Comparison of ENCODE assay signal across 31 cellular contexts in the genomic region with DNA sequence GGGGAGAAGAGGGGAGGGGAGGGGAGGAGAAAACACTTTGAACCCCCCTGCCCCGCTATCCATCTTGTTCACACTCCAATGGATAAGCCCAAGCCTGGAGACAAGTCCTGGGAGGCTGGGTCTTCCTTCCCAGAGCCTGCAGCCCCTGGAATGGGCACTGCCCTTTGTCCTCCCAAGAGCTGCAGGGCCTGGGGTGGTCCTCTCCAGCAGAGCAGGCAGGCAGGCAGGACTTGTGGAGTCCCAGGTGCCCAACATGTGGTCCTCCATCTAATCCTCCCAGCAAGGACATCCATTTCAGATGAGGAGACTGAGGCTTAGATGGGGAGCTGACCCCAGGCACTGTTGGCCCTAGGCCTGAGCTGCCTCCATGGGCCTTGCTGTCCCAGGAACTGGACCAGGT. TPM values are rescaled to one million over a fixed set of nuclear protein-coding genes. Genes with fewer than 3 reads are reported as not detected.
"Had no signal": no experiment of that assay in that cellular context is flagged by ENCODE, and none has a peak within 500 bp of the region (broad histone marks: within the 10 kb centered on the region; RNA-seq: fewer than 3 reads in every experiment).

No MANE protein-coding gene starts in this region.

- H3K9me3 ChIP-seq: ascending aorta, MG63, SJCRH30 had no signal

- H3K36me3 ChIP-seq: ascending aorta, MG63, SJCRH30 had no signal

- DNase-seq: activated CD4-positive, alpha-beta T cell treated with anti-CD3 and anti-CD28 coated beads for 48 hours; activated CD4-positive, alpha-beta T cell treated with anti-CD3 and anti-CD28 coated beads, Interleukin-2, amount 50 U/mL, for 4 hours; activated CD4-positive, CD25-positive, alpha-beta regulatory T cell treated with anti-CD3 and anti-CD28 coated beads, Interleukin-2, amount 50 U/mL, for 72 hours; activated CD8-positive, alpha-beta memory T cell treated with anti-CD3 and anti-CD28 coated beads, Interleukin-2, amount 50 U/mL, for 48 hours; activated CD8-positive, alpha-beta T cell treated with anti-CD3 and anti-CD28 coated beads, Interleukin-2, amount 10 ng/mL, durations not matched to agents 7 days and 5 days; activated naive CD4-positive, alpha-beta T cell treated with Interleukin-2 at 50 U/mL for 16 hours; activated naive CD8-positive, alpha-beta T cell treated with anti-CD3 and anti-CD28 coated beads, Interleukin-2, amount 50 U/mL, for 24 hours; activated T-cell treated with anti-CD3 and anti-CD28 coated beads, Interleukin-2, amount 50 U/mL, for 1 hour; amniotic stem cell; central memory CD4-positive, alpha-beta T cell; MV-4-11; NCI-H1092 treated with DMSO at 0.1 percent for 48 hours; NCI-H1417 treated with DMSO at 0.1 percent for 48 hours; NCI-H1694; NCI-H2029; NCI-H2107; NCI-H2171 treated with DMSO at 0.1 percent for 48 hours; NCI-H345; NCI-H510A; NCI-H526 treated with DMSO at 0.1 percent for 48 hours; NCI-H82; RPMI8226; SJCRH30 had no signal

- H3K36me3 Mint-ChIP-seq: activated naive CD4-positive, alpha-beta T cell treated with anti-CD3 and anti-CD28 coated beads, Interleukin-2, amount 50 U/mL, for 72 hours; brain; WTC11 had no signal

- ATAC-seq: activated CD8-positive, alpha-beta T cell treated with anti-CD3 and anti-CD28 coated beads, Interleukin-2, amount 10 ng/mL, durations not matched to agents 7 days and 5 days; activated naive CD4-positive, alpha-beta T cell treated with anti-CD3 and anti-CD28 coated beads, Interleukin-2, amount 50 U/mL, for 72 hours; activated naive CD8-positive, alpha-beta T cell treated with anti-CD3 and anti-CD28 coated beads, Interleukin-2, amount 50 U/mL, for 24 hours; Panc1; WTC11 had no signal

- H3K4me1 Mint-ChIP-seq: activated naive CD8-positive, alpha-beta T cell treated with anti-CD3 and anti-CD28 coated beads, Interleukin-2, amount 50 U/mL, for 24 hours; brain had no signal

- H3K27me3 Mint-ChIP-seq: activated naive CD8-positive, alpha-beta T cell treated with anti-CD3 and anti-CD28 coated beads, Interleukin-2, amount 50 U/mL, for 24 hours had no signal

- H3K4me3 ChIP-seq: ascending aorta, MG63, SJCRH30 had no signal

- H3K9me3 Mint-ChIP-seq: activated naive CD4-positive, alpha-beta T cell treated with anti-CD3 and anti-CD28 coated beads, Interleukin-2, amount 50 U/mL, for 72 hours; activated naive CD8-positive, alpha-beta T cell treated with anti-CD3 and anti-CD28 coated beads, Interleukin-2, amount 50 U/mL, for 24 hours; brain; T-helper 1 cell treated with Interleukin-12 subunit alpha and Interleukin-12 subunit beta and Interleukin-4 antibody, amounts not matched to agents 30 μg/mL and 1 μg/mL, for 36 hours; WTC11 had no signal

- H3K27me3 ChIP-seq: ascending aorta, MG63, SJCRH30 had no signal

- H3K4me3 Mint-ChIP-seq: activated CD8-positive, alpha-beta T cell treated with anti-CD3 and anti-CD28 coated beads, Interleukin-2, amount 10 ng/mL, durations not matched to agents 7 days and 5 days; activated naive CD8-positive, alpha-beta T cell treated with anti-CD3 and anti-CD28 coated beads, Interleukin-2, amount 50 U/mL, for 24 hours; brain; T-helper 1 cell treated with Interleukin-12 subunit alpha and Interleukin-12 subunit beta and Interleukin-4 antibody, amounts not matched to agents 30 μg/mL and 1 μg/mL, for 36 hours; WTC11 had no signal

- H3K27ac Mint-ChIP-seq: activated CD8-positive, alpha-beta T cell treated with anti-CD3 and anti-CD28 coated beads, Interleukin-2, amount 10 ng/mL, durations not matched to agents 7 days and 5 days; activated naive CD8-positive, alpha-beta T cell treated with anti-CD3 and anti-CD28 coated beads, Interleukin-2, amount 50 U/mL, for 24 hours; T-helper 1 cell treated with Interleukin-12 subunit alpha and Interleukin-12 subunit beta and Interleukin-4 antibody, amounts not matched to agents 30 μg/mL and 1 μg/mL, for 36 hours; WTC11 had no signal

- H3K4me1 ChIP-seq: ascending aorta, SJCRH30 had no signal

- H3K27ac ChIP-seq: ascending aorta, SJCRH30 had no signal

RNA-seq across cellular contexts. Expression of a gene that starts 10.4 kb away (rescaled TPM):
- total RNA-seq: activated CD8-positive, alpha-beta T cell treated with anti-CD3 and anti-CD28 coated beads, Interleukin-2, amount 10 ng/mL, durations not matched to agents 7 days and 5 days; activated naive CD4-positive, alpha-beta T cell treated with anti-CD3 and anti-CD28 coated beads, Interleukin-2, amount 50 U/mL, for 72 hours; ascending aorta; OCI-LY7; SJCRH30 had no signal

RNA-seq across cellular contexts. Expression of a gene that starts 14.6 kb away (rescaled TPM):
- total RNA-seq: SJCRH30 had no signal
